ENCODE assay signal across 8 cellular contexts in genomic region chr3:150409527-150410310, GRCh38. TPM values are rescaled to one million over a fixed set of nuclear protein-coding genes. Genes with fewer than 3 reads are reported as not detected.
DNase-seq lines count a peak whose midpoint lies in the region; ATAC-seq and TF ChIP-seq lines count a peak whose summit lies in the region.

No MANE protein-coding gene starts in this region.

- peak; percentile 33 for ATAC-seq in GM18517 (IDR thresholded peaks at IDR 0.05; ENCODE audit: unreplicated experiment)
- ATAC-seq in HG03103 (IDR thresholded peaks at IDR 0.05; ENCODE audit: low read depth, unreplicated experiment) = peak; percentile 24
- ATAC-seq in mucosa of descending colon = peak; percentile 56

- intact Hi-C loops in mucosa of descending colon (cut with DNase I, micrococcal nuclease) = loop anchor here (2.0 to 10.0 kb wide), 2 partner anchors 85 kb away; no protein-coding TSS in a partner anchor

- H3K36me3 ChIP-seq in mucosa of descending colon (ENCODE audit: low read depth) = no peaks in the 10 kb centered on the region

- DNase-seq in AG08395 (ENCODE audit: low spot score) = peak; percentile 12
- peak; percentile 28 for DNase-seq in NCI-H774 (lab: John Stamatoyannopoulos, UW)
- DNase-seq in activated CD8-positive, alpha-beta memory T cell treated with anti-CD3 and anti-CD28 coated beads, Interleukin-2, amount 50 U/mL, for 48 hours = peak; percentile 86
- DNase-seq in epithelial cell of esophagus (ENCODE audit: low read depth) = peak; percentile 70
- DNase-seq in mucosa of descending colon = peak; percentile 75 to 87 (median 85)
- peak; percentile 48 to 74 for DNase-seq in stimulated activated CD8-positive, alpha-beta memory T cell treated with anti-CD3 and anti-CD28 coated beads, Interleukin-7, amount 100 ng/mL, for 4 hours (ENCODE audit: low read depth in 2 of 2)

- TF ChIP-seq CTCF in epithelial cell of esophagus (IDR thresholded peaks at IDR 0.05; ENCODE audit: insufficient read depth, low read depth, low read length, missing control alignments) (peak; percentile 36), mucosa of descending colon (IDR thresholded peaks at IDR 0.05) (peak; percentile 37)

- H3K4me1 ChIP-seq in mucosa of descending colon (ENCODE audit: low read depth) = peaks cover 8% of the 10 kb centered on the region

- no peaks in the 10 kb centered on the region for H3K9me3 ChIP-seq in mucosa of descending colon

- H3K4me3 ChIP-seq in epithelial cell of esophagus (ENCODE audit: low read length) (peak overlapping the region; percentile 90), mucosa of descending colon (peak overlapping the region; percentile 74)

RNA-seq across cellular contexts. Expression of gene TSC22D2, which starts 1.6 kb away (rescaled TPM):
- 10 to 100 TPM; 21.8 to 35.5 (median 31.3) TPM for total RNA-seq in mucosa of descending colon

Comparison
In these comparisons a context has a peak if more than half of its experiments do, and no peak if none do; other contexts are left out.
1. Peak in every context shown above with its lines: DNase-seq, ATAC-seq and H3K4me3 ChIP-seq.
2. DNase-seq: peak in every context shown above with its lines; median percentile 86 in activated CD8-positive, alpha-beta memory T cell treated with anti-CD3 and anti-CD28 coated beads, Interleukin-2, amount 50 U/mL, for 48 hours; 85 in mucosa of descending colon; 70 in epithelial cell of esophagus; 61 in stimulated activated CD8-positive, alpha-beta memory T cell treated with anti-CD3 and anti-CD28 coated beads, Interleukin-7, amount 100 ng/mL, for 4 hours; 28 in NCI-H774; 12 in AG08395.